ENCODE assay signal across 17 cellular contexts in the genomic region with DNA sequence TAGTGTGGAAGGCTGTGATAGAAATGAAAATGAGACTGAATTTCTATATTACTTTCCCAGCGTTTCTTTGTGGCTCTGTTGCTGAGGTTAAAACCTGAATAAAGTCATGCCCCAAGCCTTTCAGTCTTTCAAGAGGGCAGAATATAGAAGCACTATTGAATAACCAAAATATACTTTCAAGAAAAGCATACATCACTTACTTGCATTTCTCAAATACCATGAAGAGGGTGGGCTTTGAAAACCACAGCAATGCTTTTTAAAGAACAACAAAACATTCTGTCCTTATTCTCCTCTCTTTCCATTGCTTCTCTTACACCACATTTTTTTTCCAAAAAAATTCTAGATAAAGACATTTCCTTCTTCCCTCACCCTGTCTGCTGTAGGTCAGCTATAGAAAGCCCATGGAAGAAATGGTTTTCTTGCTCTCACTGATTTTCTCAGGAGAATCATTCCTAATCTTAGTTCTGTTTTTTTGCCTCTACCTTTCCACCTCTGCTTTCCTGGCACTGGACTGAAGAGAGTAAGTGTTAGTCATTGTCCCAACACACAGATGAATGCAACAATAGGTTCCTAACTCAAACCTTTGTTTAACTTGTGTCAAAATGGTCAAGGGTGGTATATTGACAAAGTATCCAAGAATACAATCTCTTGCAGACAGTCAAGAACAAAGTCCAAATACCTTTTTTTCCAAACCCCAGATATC. TPM values are rescaled to one million over a fixed set of nuclear protein-coding genes. Genes with fewer than 3 reads are reported as not detected.
DNase-seq lines count a peak whose midpoint lies in the region; ATAC-seq and TF ChIP-seq lines count a peak whose summit lies in the region.
"Had no signal": no experiment of that assay in that cellular context is flagged by ENCODE, and none has a peak within 500 bp of the region (broad histone marks: within the 10 kb centered on the region; RNA-seq: fewer than 3 reads in every experiment).

No MANE protein-coding gene starts in this region.

- peak overlapping the region; percentile 8 for H3K27ac Mint-ChIP-seq in endodermal cell
- H3K27ac Mint-ChIP-seq: activated CD4-positive, alpha-beta T cell treated with anti-CD3 and anti-CD28 coated beads, Interleukin-2, amount 10 ng/mL, durations not matched to agents 7 days and 5 days; activated naive CD8-positive, alpha-beta T cell treated with anti-CD3 and anti-CD28 coated beads, Interleukin-2, amount 50 U/mL, for 24 hours had no signal

- DNase-seq in DMS53 (lab: John Stamatoyannopoulos, UW) (peak; percentile 36), PC-9 (no peak), endodermal cell (no peak), mucosa of descending colon (no peak), NCI-H1930 (lab: John Stamatoyannopoulos, UW) (no peak), right cardiac atrium (no peak), gastrocnemius medialis (no peak), RKO (ENCODE audit: low spot score) (no peak)
- DNase-seq: activated CD4-positive, alpha-beta T cell treated with anti-CD3 and anti-CD28 coated beads, Interleukin-2, amount 10 ng/mL, durations not matched to agents 7 days and 5 days; activated naive CD8-positive, alpha-beta T cell treated with anti-CD3 and anti-CD28 coated beads, Interleukin-2, amount 50 U/mL, for 24 hours; NCI-H1417 treated with DMSO at 0.1 percent for 48 hours; NCI-H2171 treated with DMSO at 0.1 percent for 48 hours; NCI-H69; SIG-M5 had no signal

- no peak for TF ChIP-seq POLR2A in gastrocnemius medialis (IDR thresholded peaks at IDR 0.05)

- 83 to 100% methylated on average over 1 of the region's 1 CpG for WGBS in endodermal cell (ENCODE audit: insufficient coverage in 1 of 2, insufficient read length in 1 of 2), 2 experiments
- WGBS in right cardiac atrium: 65% methylated on average over 1 of the region's 1 CpG

- H3K9ac ChIP-seq in endodermal cell (ENCODE audit: extremely low read depth, low read length, poor library complexity, severe bottlenecking): no peak overlapping the region

- H3K36me3 Mint-ChIP-seq in endodermal cell (ENCODE audit: low read depth): no peaks in the 10 kb centered on the region

- CTCF ChIA-PET in PC-9 (lab: Charles Lee): no interaction called here

- no peaks in the 10 kb centered on the region for H3K27me3 Mint-ChIP-seq in endodermal cell (ENCODE audit: insufficient read depth)

- peaks cover 5% of the 10 kb centered on the region for H3K4me1 Mint-ChIP-seq in endodermal cell
- H3K4me1 Mint-ChIP-seq: activated CD4-positive, alpha-beta T cell treated with anti-CD3 and anti-CD28 coated beads, Interleukin-2, amount 10 ng/mL, durations not matched to agents 7 days and 5 days; activated naive CD8-positive, alpha-beta T cell treated with anti-CD3 and anti-CD28 coated beads, Interleukin-2, amount 50 U/mL, for 24 hours had no signal

- in situ Hi-C loops in gastrocnemius medialis (cut with MboI; ENCODE audit: low sequenced_read_pairs in 4 of 4): no loop called here

- intact Hi-C loops in PC-9 (cut with micrococcal nuclease; ENCODE audit: unreplicated experiment): no loop called here
- intact Hi-C loops in mucosa of descending colon (cut with DNase I, micrococcal nuclease): no loop called here
- intact Hi-C loops in right cardiac atrium (cut with DNase I): no loop called here
- intact Hi-C loops in gastrocnemius medialis (cut with DNase I; ENCODE audit: low total_unique reads): no loop called here

- H3K4me3 ChIP-seq in PC-9 (no peak overlapping the region), endodermal cell (ENCODE audit: low read length) (peak overlapping the region; percentile 36), mucosa of descending colon (no peak overlapping the region), right cardiac atrium (ENCODE audit: low read length) (no peak overlapping the region), gastrocnemius medialis (no peak overlapping the region)
- H3K4me3 ChIP-seq: suprapubic skin, vagina had no signal

- POLR2A ChIA-PET in PC-9 (lab: Charles Lee; ENCODE audit: unreplicated experiment): no interaction called here

- H3K27me3 ChIP-seq in PC-9 (ENCODE audit: insufficient read depth, low read depth): no peaks in the 10 kb centered on the region
- no peaks in the 10 kb centered on the region for H3K27me3 ChIP-seq in endodermal cell (ENCODE audit: control insufficient read depth, insufficient read depth, low read length, poor library complexity, severe bottlenecking)
- no peaks in the 10 kb centered on the region for H3K27me3 ChIP-seq in right cardiac atrium (ENCODE audit: control insufficient read depth, insufficient read depth)
- no peaks in the 10 kb centered on the region for H3K27me3 ChIP-seq in gastrocnemius medialis
- H3K27me3 ChIP-seq: suprapubic skin, vagina had no signal

- H3K27ac ChIP-seq in PC-9: 0 out of 2 replicates have a peak overlapping the region, but pooled peaks have one; percentile 18
- H3K27ac ChIP-seq in endodermal cell (ENCODE audit: low read depth, low read length): peak overlapping the region; percentile 22
- no peak overlapping the region for H3K27ac ChIP-seq in right cardiac atrium (ENCODE audit: low read length)
- H3K27ac ChIP-seq in gastrocnemius medialis: no peak overlapping the region
- H3K27ac ChIP-seq: suprapubic skin, vagina had no signal

- no peaks in the 10 kb centered on the region for H3K79me2 ChIP-seq in PC-9 (ENCODE audit: low read depth)

- no peak overlapping the region for H2AFZ ChIP-seq in PC-9

- peak; percentile 85 for ATAC-seq in mucosa of descending colon
- no peak for ATAC-seq in right cardiac atrium
- ATAC-seq in gastrocnemius medialis: no peak
- ATAC-seq: activated naive CD8-positive, alpha-beta T cell treated with anti-CD3 and anti-CD28 coated beads, Interleukin-2, amount 50 U/mL, for 24 hours had no signal

- no peaks in the 10 kb centered on the region for H3K4me1 ChIP-seq in PC-9 (replicated peaks; ENCODE audit: insufficient read depth)
- H3K4me1 ChIP-seq in endodermal cell (ENCODE audit: control insufficient read depth, insufficient read depth, low read length): peaks cover 4% of the 10 kb centered on the region
- no peaks in the 10 kb centered on the region for H3K4me1 ChIP-seq in mucosa of descending colon (ENCODE audit: low read depth)
- H3K4me1 ChIP-seq in right cardiac atrium (ENCODE audit: control insufficient read depth, insufficient read depth, low read length): no peaks in the 10 kb centered on the region
- no peaks in the 10 kb centered on the region for H3K4me1 ChIP-seq in gastrocnemius medialis
- H3K4me1 ChIP-seq: suprapubic skin, vagina had no signal

- H3K4me3 Mint-ChIP-seq in endodermal cell: no peak overlapping the region
- H3K4me3 Mint-ChIP-seq: activated CD4-positive, alpha-beta T cell treated with anti-CD3 and anti-CD28 coated beads, Interleukin-2, amount 10 ng/mL, durations not matched to agents 7 days and 5 days; activated naive CD8-positive, alpha-beta T cell treated with anti-CD3 and anti-CD28 coated beads, Interleukin-2, amount 50 U/mL, for 24 hours; neural crest cell had no signal

- H4K20me1 ChIP-seq in PC-9 (ENCODE audit: insufficient read depth): no peaks in the 10 kb centered on the region

- H3K9me3 Mint-ChIP-seq in endodermal cell: peaks cover 11% of the 10 kb centered on the region
- H3K9me3 Mint-ChIP-seq: activated CD4-positive, alpha-beta T cell treated with anti-CD3 and anti-CD28 coated beads, Interleukin-2, amount 10 ng/mL, durations not matched to agents 7 days and 5 days; neural crest cell had no signal

- no peak overlapping the region for H3K4me2 ChIP-seq in PC-9

- no peak for TF ChIP-seq CTCF in PC-9 (conservative IDR thresholded peaks at IDR 0.05)
- TF ChIP-seq CTCF in endodermal cell (conservative IDR thresholded peaks at IDR 0.05): no peak
- TF ChIP-seq CTCF in mucosa of descending colon (IDR thresholded peaks at IDR 0.05): no peak
- no peak for TF ChIP-seq CTCF in gastrocnemius medialis (IDR thresholded peaks at IDR 0.05 in 4 of 5, conservative IDR thresholded peaks at IDR 0.05 in 1 of 5)

- H3F3A ChIP-seq in PC-9 (ENCODE audit: insufficient read depth, low read depth): peaks cover 8% of the 10 kb centered on the region; the same call in 1 of the 2 replicates

- H3K36me3 ChIP-seq in PC-9 (ENCODE audit: low read depth): no peaks in the 10 kb centered on the region
- H3K36me3 ChIP-seq in endodermal cell (ENCODE audit: control insufficient read depth, insufficient read depth, low read length): no peaks in the 10 kb centered on the region
- no peaks in the 10 kb centered on the region for H3K36me3 ChIP-seq in mucosa of descending colon (ENCODE audit: low read depth)
- no peaks in the 10 kb centered on the region for H3K36me3 ChIP-seq in gastrocnemius medialis
- H3K36me3 ChIP-seq: suprapubic skin, vagina had no signal

- H3K9me2 ChIP-seq in PC-9 (ENCODE audit: insufficient read depth): no peaks in the 10 kb centered on the region

- no TSS peak for BruUV-seq in PC-9 (replicated peaks; lab: Mats Ljungman, UMichigan)

- H3K9me3 ChIP-seq in PC-9 (ENCODE audit: insufficient read depth, low read depth): peaks cover 11% of the 10 kb centered on the region
- peaks cover 14% of the 10 kb centered on the region for H3K9me3 ChIP-seq in endodermal cell (ENCODE audit: control insufficient read depth, low read length)
- peaks cover 8% of the 10 kb centered on the region for H3K9me3 ChIP-seq in mucosa of descending colon
- no peaks in the 10 kb centered on the region for H3K9me3 ChIP-seq in right cardiac atrium (ENCODE audit: control insufficient read depth, low read length)
- peaks cover 0 to 3% (median 0%) of the 10 kb centered on the region in 3 donors for H3K9me3 ChIP-seq in gastrocnemius medialis
- H3K9me3 ChIP-seq: suprapubic skin, vagina had no signal

RNA-seq across cellular contexts. Expression of a gene that starts 51.6 kb away (rescaled TPM):
- total RNA-seq in PC-9 (2021): 12.9 and 13.3 TPM in 2 replicates
- total RNA-seq in endodermal cell: 10 to 100 TPM; 15.3 to 24.5 TPM
- polyA plus RNA-seq in endodermal cell (2013, experiment 1 of 2): 11.5 TPM
- polyA plus RNA-seq in endodermal cell (2013, experiment 2 of 2): 13.9 TPM
- 10 to 100 TPM; 13.7 to 26.3 (median 22.1) TPM for total RNA-seq in mucosa of descending colon
- 10 to 100 TPM; 11.2 to 15.1 (median 13.4) TPM for total RNA-seq in right cardiac atrium
- polyA plus RNA-seq in right cardiac atrium: 9.1 TPM
- total RNA-seq in gastrocnemius medialis: 10 to 100 TPM in 3 of 4 donors, 1 to 10 TPM in 1; 4.3 to 14.5 (median 11.6) TPM

Comparison
In these comparisons a context has a peak if more than half of its experiments do, and no peak if none do; other contexts are left out.
1. H3K27ac ChIP-seq: peak in PC-9 (single experiment) and endodermal cell (single experiment); none in right cardiac atrium (single experiment) and gastrocnemius medialis (0 of 4).